In the genomic region with DNA sequence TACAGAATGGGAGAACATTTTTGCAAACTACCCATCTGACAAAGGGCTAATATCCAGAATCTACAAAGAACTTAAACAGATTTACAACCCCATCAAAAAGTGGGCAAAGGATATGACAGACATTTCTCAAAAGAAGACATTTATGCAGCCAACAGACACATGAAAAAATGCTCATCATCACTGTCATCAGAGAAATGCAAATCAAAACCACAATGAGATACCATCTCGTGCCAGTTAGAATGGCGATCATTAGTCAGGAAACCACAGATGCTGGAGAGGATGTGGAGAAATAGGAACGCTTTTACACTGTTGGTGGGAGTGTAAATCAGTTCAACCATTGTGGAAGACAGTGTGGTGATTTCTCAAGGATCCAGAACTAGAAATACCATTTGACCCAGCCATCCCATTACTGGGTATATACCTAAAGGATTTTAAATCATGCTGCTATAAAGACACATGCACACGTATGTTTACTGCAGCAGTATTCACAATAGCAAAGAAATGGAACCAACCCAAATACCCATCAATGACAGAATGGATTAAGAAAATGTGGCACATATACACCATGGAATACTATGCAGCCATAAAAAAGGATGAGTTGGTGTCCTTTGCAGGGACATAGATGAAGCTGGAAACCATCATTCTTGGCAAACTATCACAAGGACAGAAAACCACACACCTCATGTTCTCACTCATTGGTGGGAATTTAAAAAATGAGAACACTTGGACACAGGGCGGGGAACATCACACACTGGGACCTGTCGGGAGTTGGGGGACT, we compare ENCODE assay signal across 7 cellular contexts.
DNase-seq lines count a peak whose midpoint lies in the region; ATAC-seq and TF ChIP-seq lines count a peak whose summit lies in the region.
"Not testable (repeated sequence)": the region's sequence is repeated elsewhere in the genome, so short reads cannot be mapped to it uniquely, and the experiment has no call there.

No MANE protein-coding gene starts in this region.

- H3K9ac ChIP-seq in DND-41 (ENCODE audit: low read depth, low read length): not testable (repeated sequence)

- not testable (repeated sequence) for H3K27ac Mint-ChIP-seq in activated naive CD8-positive, alpha-beta T cell treated with anti-CD3 and anti-CD28 coated beads for 36 hours

- peaks cover 15% of the 10 kb centered on the region for H3K4me1 Mint-ChIP-seq in activated naive CD8-positive, alpha-beta T cell treated with anti-CD3 and anti-CD28 coated beads for 36 hours

- H3K4me1 ChIP-seq in DND-41 (ENCODE audit: insufficient read depth, low read length): not testable (repeated sequence)
- peaks cover 26% of the 10 kb centered on the region for H3K4me1 ChIP-seq in osteoblast (ENCODE audit: insufficient read depth, low read length)

- H3K27me3 Mint-ChIP-seq in activated naive CD8-positive, alpha-beta T cell treated with anti-CD3 and anti-CD28 coated beads for 36 hours: peaks cover 32% of the 10 kb centered on the region

- H4K20me1 ChIP-seq in DND-41 (ENCODE audit: insufficient read depth, low read length); osteoblast (ENCODE audit: insufficient read depth, low read length): not testable (repeated sequence)

- H3K79me2 ChIP-seq in DND-41 (ENCODE audit: insufficient read depth, low read length); osteoblast (ENCODE audit: insufficient read depth, low read length): not testable (repeated sequence)

- not testable (repeated sequence) for H3K36me3 Mint-ChIP-seq in activated naive CD8-positive, alpha-beta T cell treated with anti-CD3 and anti-CD28 coated beads for 36 hours

- ATAC-seq in DND-41 (ENCODE audit: insufficient read depth, low read depth); SK-N-SH treated with all-trans-retinoic acid at 6 μM for 48 hours: not testable (repeated sequence)

- not testable (repeated sequence) for TF ChIP-seq CTCF in DND-41 (IDR thresholded peaks at IDR 0.05; ENCODE audit: borderline replicate concordance, extremely low read depth, low read length, poor library complexity, severe bottlenecking); osteoblast (IDR thresholded peaks at IDR 0.05; ENCODE audit: extremely low read depth, low read depth, low read length)

- not testable (repeated sequence) for H3K27me3 ChIP-seq in DND-41 (ENCODE audit: insufficient read depth, low read length, poor library complexity); osteoblast (ENCODE audit: insufficient read depth, low read length)

- H3K36me3 ChIP-seq in DND-41 (ENCODE audit: insufficient read depth, low read length); osteoblast (ENCODE audit: insufficient read depth, low read length): not testable (repeated sequence)

- not testable (repeated sequence) for H3K27ac ChIP-seq in DND-41 (ENCODE audit: low read length)
- peak overlapping the region; percentile 96 for H3K27ac ChIP-seq in osteoblast (ENCODE audit: low read depth, low read length)

- H3K4me2 ChIP-seq in DND-41 (ENCODE audit: insufficient read depth, low read length); osteoblast (ENCODE audit: insufficient read depth, low read length): not testable (repeated sequence)

- DNase-seq in DND-41 (peak; percentile 47), NCI-H526 (lab: John Stamatoyannopoulos, UW) (peak; percentile 51 to 65), fibroblast of gingiva (ENCODE audit: low read depth) (peak; percentile 73)
- peak; percentile 77 for DNase-seq in Jurkat, Clone E6-1 (ENCODE audit: low read depth, low spot score)
- peak; percentile 5 for DNase-seq in activated naive CD8-positive, alpha-beta T cell treated with anti-CD3 and anti-CD28 coated beads for 36 hours
- DNase-seq in osteoblast (ENCODE audit: insufficient read length, low spot score, missing footprints): not testable (repeated sequence)

- H3K9me3 Mint-ChIP-seq in activated naive CD8-positive, alpha-beta T cell treated with anti-CD3 and anti-CD28 coated beads for 36 hours: not testable (repeated sequence)

- not testable (repeated sequence) for H2AFZ ChIP-seq in DND-41 (ENCODE audit: low read depth, low read length); osteoblast (ENCODE audit: low read length)

- not testable (repeated sequence) for H3K4me3 ChIP-seq in DND-41 (ENCODE audit: low read depth in 1 of 2, low read length in 2 of 2); Jurkat, Clone E6-1 (ENCODE audit: low read length); osteoblast (ENCODE audit: insufficient read depth, low read length)

- not testable (repeated sequence) for H3K9me3 ChIP-seq in DND-41 (ENCODE audit: insufficient read depth, low read length, severe bottlenecking); osteoblast (ENCODE audit: low read depth, low read length)

- H3K4me3 Mint-ChIP-seq in activated naive CD8-positive, alpha-beta T cell treated with anti-CD3 and anti-CD28 coated beads for 36 hours: not testable (repeated sequence)

TF ChIP-seq in SK-N-SH treated with all-trans-retinoic acid at 6 μM for 48 hours, 23 proteins besides CTCF, POLR2A, EP300 and RAD21:
- peak; percentile 53; the same call in 1 of the 2 replicates for TF ChIP-seq ISL1 (CRISPR knock-in tag; IDR thresholded peaks at IDR 0.05)
- TF ChIP-seq, protein P1, sequence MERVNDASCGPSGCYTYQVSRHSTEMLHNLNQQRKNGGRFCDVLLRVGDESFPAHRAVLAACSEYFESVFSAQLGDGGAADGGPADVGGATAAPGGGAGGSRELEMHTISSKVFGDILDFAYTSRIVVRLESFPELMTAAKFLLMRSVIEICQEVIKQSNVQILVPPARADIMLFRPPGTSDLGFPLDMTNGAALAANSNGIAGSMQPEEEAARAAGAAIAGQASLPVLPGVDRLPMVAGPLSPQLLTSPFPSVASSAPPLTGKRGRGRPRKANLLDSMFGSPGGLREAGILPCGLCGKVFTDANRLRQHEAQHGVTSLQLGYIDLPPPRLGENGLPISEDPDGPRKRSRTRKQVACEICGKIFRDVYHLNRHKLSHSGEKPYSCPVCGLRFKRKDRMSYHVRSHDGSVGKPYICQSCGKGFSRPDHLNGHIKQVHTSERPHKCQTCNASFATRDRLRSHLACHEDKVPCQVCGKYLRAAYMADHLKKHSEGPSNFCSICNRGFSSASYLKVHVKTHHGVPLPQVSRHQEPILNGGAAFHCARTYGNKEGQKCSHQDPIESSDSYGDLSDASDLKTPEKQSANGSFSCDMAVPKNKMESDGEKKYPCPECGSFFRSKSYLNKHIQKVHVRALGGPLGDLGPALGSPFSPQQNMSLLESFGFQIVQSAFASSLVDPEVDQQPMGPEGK (CRISPR knock-in tag; IDR thresholded peaks at IDR 0.05; ENCODE audit: borderline replicate concordance): 0 out of 2 replicates have a peak, but pooled peaks have one; percentile 31
- TF ChIP-seq TOX (CRISPR knock-in tag; IDR thresholded peaks at IDR 0.05; ENCODE audit: borderline replicate concordance): peak; percentile 72; the same call in 1 of the 2 replicates
- peak; percentile 56; the same call in 1 of the 2 replicates for TF ChIP-seq ZNF8 (CRISPR knock-in tag; IDR thresholded peaks at IDR 0.05)
